Comparison of ENCODE assay signal across 8 cellular contexts in genomic region chr16:87766485-87766797, GRCh38. TPM values are rescaled to one million over a fixed set of nuclear protein-coding genes. Genes with fewer than 3 reads are reported as not detected.
A peak's percentile ranks its signal among the peaks of the same experiment; 100 is the strongest.
DNase-seq lines count a peak whose midpoint lies in the region; ATAC-seq, FAIRE-seq and TF ChIP-seq lines count a peak whose summit lies in the region.

No MANE protein-coding gene starts in this region.

- DNase-seq in CD14-positive monocyte (ENCODE audit: low spot score) (no peak), endodermal cell (no peak), neural progenitor cell (ENCODE audit: low spot score) (no peak), H54 (ENCODE audit: insufficient read length, low spot score) (no peak), DMS79 (lab: John Stamatoyannopoulos, UW) (no peak), NCI-H1048 (lab: John Stamatoyannopoulos, UW) (no peak)

- H3K27me3 ChIP-seq in OCI-LY3 (ENCODE audit: low read depth, low read length) (no peaks in the 10 kb centered on the region), endodermal cell (ENCODE audit: control insufficient read depth, insufficient read depth, low read length, poor library complexity, severe bottlenecking) (no peaks in the 10 kb centered on the region), neural progenitor cell (no peaks in the 10 kb centered on the region)

- H3K27ac Mint-ChIP-seq in CD14-positive monocyte (peak overlapping the region; percentile 33 to 99 (median 97)), endodermal cell (peak overlapping the region; percentile 97), neural progenitor cell (no peak overlapping the region)

- H3K4me3 Mint-ChIP-seq in CD14-positive monocyte = peak overlapping the region; percentile 100
- H3K4me3 Mint-ChIP-seq in endodermal cell = peak overlapping the region; percentile 97
- peak overlapping the region; percentile 99 for H3K4me3 Mint-ChIP-seq in neural progenitor cell

- H4K20me1 ChIP-seq in OCI-LY3 (ENCODE audit: insufficient read depth, low read length) (peaks cover 11% of the 10 kb centered on the region), neural progenitor cell (ENCODE audit: low read depth) (no peaks in the 10 kb centered on the region)

- TF ChIP-seq CTCF in CD14-positive monocyte (IDR thresholded peaks at IDR 0.05) = no peak
- no peak for TF ChIP-seq CTCF in OCI-LY3 (IDR thresholded peaks at IDR 0.05; ENCODE audit: low read depth, low read length)
- no peak for TF ChIP-seq CTCF in endodermal cell (conservative IDR thresholded peaks at IDR 0.05)
- no peak for TF ChIP-seq CTCF in neural progenitor cell (IDR thresholded peaks at IDR 0.05)

- H3K4me3 ChIP-seq in OCI-LY3 (ENCODE audit: low read length) (peak overlapping the region; percentile 99), endodermal cell (ENCODE audit: low read length) (peak overlapping the region; percentile 94), neural progenitor cell (peak overlapping the region; percentile 82)

- FAIRE-seq in H54 (lab: Jason Lieb, UNC) = no peak

- peaks cover 20% of the 10 kb centered on the region for H3K36me3 ChIP-seq in OCI-LY3 (replicated peaks; ENCODE audit: low read depth, low read length)
- H3K36me3 ChIP-seq in endodermal cell (ENCODE audit: control insufficient read depth, insufficient read depth, low read length) = peaks cover 24% of the 10 kb centered on the region
- H3K36me3 ChIP-seq in neural progenitor cell = no peaks in the 10 kb centered on the region

- H3K27ac ChIP-seq in OCI-LY3 (ENCODE audit: low read length) (peak overlapping the region; percentile 43), endodermal cell (ENCODE audit: low read depth, low read length) (no peak overlapping the region), neural progenitor cell (no peak overlapping the region)

- peaks cover 20 to 24% of the 10 kb centered on the region in 2 donors for H3K36me3 Mint-ChIP-seq in CD14-positive monocyte
- peaks cover 23% of the 10 kb centered on the region for H3K36me3 Mint-ChIP-seq in endodermal cell (ENCODE audit: low read depth)
- H3K36me3 Mint-ChIP-seq in neural progenitor cell = no peaks in the 10 kb centered on the region

- WGBS in endodermal cell (ENCODE audit: insufficient coverage in 1 of 2, insufficient read length in 1 of 2), 2 experiments = 80 to 85% methylated on average over 10 to 17 of the region's 17 CpGs

- H3K9me3 Mint-ChIP-seq in CD14-positive monocyte = peaks cover 0 to 2% (median 0%) of the 10 kb centered on the region in 7 donors
- H3K9me3 Mint-ChIP-seq in endodermal cell = no peaks in the 10 kb centered on the region
- H3K9me3 Mint-ChIP-seq in neural progenitor cell = no peaks in the 10 kb centered on the region

- H3F3A ChIP-seq in neural progenitor cell (ENCODE audit: low read depth) = peaks cover 9% of the 10 kb centered on the region

- ATAC-seq in GM18909 (IDR thresholded peaks at IDR 0.05; ENCODE audit: poor library complexity, unreplicated experiment) = no peak

- H3K9ac ChIP-seq in OCI-LY3 (ENCODE audit: low read length) (peak overlapping the region; percentile 78), endodermal cell (ENCODE audit: extremely low read depth, low read length, poor library complexity, severe bottlenecking) (peak overlapping the region; percentile 90), neural progenitor cell (peak overlapping the region; percentile 80)

- H3K79me2 ChIP-seq in OCI-LY3 (ENCODE audit: low read length) (peaks cover 42% of the 10 kb centered on the region), neural progenitor cell (ENCODE audit: low read depth) (peaks cover 38% of the 10 kb centered on the region)

- H3K27me3 Mint-ChIP-seq in CD14-positive monocyte (ENCODE audit: low read depth in 3 of 3) (peaks cover 2 to 10% (median 2%) of the 10 kb centered on the region in 3 donors), endodermal cell (ENCODE audit: insufficient read depth) (no peaks in the 10 kb centered on the region), neural progenitor cell (ENCODE audit: insufficient read depth, low read depth) (peaks cover 2% of the 10 kb centered on the region)

- H3K4me1 Mint-ChIP-seq in CD14-positive monocyte = peaks cover 22% of the 10 kb centered on the region
- H3K4me1 Mint-ChIP-seq in endodermal cell = no peaks in the 10 kb centered on the region
- peaks cover 18% of the 10 kb centered on the region for H3K4me1 Mint-ChIP-seq in neural progenitor cell

- H3K9me3 ChIP-seq in OCI-LY3 (ENCODE audit: insufficient read depth, low read length) = no peaks in the 10 kb centered on the region
- H3K9me3 ChIP-seq in endodermal cell (ENCODE audit: control insufficient read depth, low read length) = no peaks in the 10 kb centered on the region
- no peaks in the 10 kb centered on the region for H3K9me3 ChIP-seq in neural progenitor cell (ENCODE audit: low read depth)

- H3K4me1 ChIP-seq in OCI-LY3 (ENCODE audit: low read length) (peaks cover 23% of the 10 kb centered on the region), endodermal cell (ENCODE audit: control insufficient read depth, insufficient read depth, low read length) (no peaks in the 10 kb centered on the region), neural progenitor cell (peaks cover 9% of the 10 kb centered on the region)

- no peak overlapping the region for H2AFZ ChIP-seq in OCI-LY3 (ENCODE audit: low read depth, low read length)
- H2AFZ ChIP-seq in neural progenitor cell (replicated peaks) = peak overlapping the region; percentile 75

- no peak for TF ChIP-seq POLR2A in H54 (IDR thresholded peaks at IDR 0.05; ENCODE audit: low read depth, low read length)

- H3K4me2 ChIP-seq in OCI-LY3 (ENCODE audit: low read length) (peak overlapping the region; percentile 85), neural progenitor cell (peak overlapping the region; percentile 94)

- intact Hi-C loops in CD14-positive monocyte (cut with micrococcal nuclease) = loop anchor here (5.0 kb wide), 1 partner anchor 806 kb away; the partner anchor contains the start of gene ZC3H18 (in 2 of the 2)

RNA-seq across cellular contexts. Expression of gene KLHDC4, which starts 0.7 kb away (rescaled TPM):
- polyA plus RNA-seq in CD14-positive monocyte = 10 to 100 TPM; 11.2 to 12.6 TPM
- total RNA-seq in endodermal cell = 10 to 100 TPM; 52.8 to 58.8 TPM
- 26.9 TPM for polyA plus RNA-seq in endodermal cell (2013, experiment 1 of 2)
- polyA plus RNA-seq in endodermal cell (2013, experiment 2 of 2) = 23.6 TPM
- total RNA-seq in neural progenitor cell (ENCODE audit: low replicate concordance) = 19.2 and 30.5 TPM in 2 replicates
